Comparison of ENCODE assay signal across 23 cellular contexts in the genomic region with DNA sequence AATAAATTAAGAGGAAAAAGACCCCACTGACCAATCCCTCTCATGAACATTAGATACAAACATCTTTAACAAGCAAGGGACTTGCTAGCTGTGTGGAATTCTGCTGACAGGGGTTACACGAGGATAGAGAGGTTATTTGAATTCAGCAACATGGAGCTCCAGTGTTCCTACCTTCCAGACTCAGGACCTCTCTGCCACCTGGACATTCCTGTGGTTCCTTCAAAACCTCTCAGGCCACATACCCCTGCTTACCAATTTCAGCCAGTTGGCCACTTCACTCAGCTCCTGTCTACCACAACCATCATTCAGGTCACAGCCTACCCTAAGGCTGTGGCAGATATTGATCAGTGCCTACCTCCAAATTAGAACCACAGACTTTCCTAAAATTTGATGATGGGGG.
"Had no signal": no experiment of that assay in that cellular context is flagged by ENCODE, and none has a peak within 500 bp of the region (broad histone marks: within the 10 kb centered on the region; RNA-seq: fewer than 3 reads in every experiment).

No MANE protein-coding gene starts in this region.

- H3K27me3 ChIP-seq: ovary, right lobe of liver, sigmoid colon, stomach, thyroid gland, tibial nerve, upper lobe of right lung, uterus had no signal

- DNase-seq: naive thymus-derived CD8-positive, alpha-beta T cell; nephron progenitor cell; occipital lobe; ovary; posterior cingulate gyrus; psoas muscle; right cardiac atrium; right lobe of liver; sigmoid colon; small intestine; stimulated activated CD4-positive, alpha-beta T cell treated with anti-CD3 and anti-CD28 coated beads, Interleukin-15, amount 100 ng/mL, for 24 hours; stimulated activated CD4-positive, alpha-beta T cell treated with anti-CD3 and anti-CD28 coated beads, Interleukin-2, amount 100 ng/mL, for 24 hours; stimulated activated CD4-positive, alpha-beta T cell treated with anti-CD3 and anti-CD28 coated beads, Interleukin-2, amount 100 ng/mL, for 48 hours; stimulated activated CD4-positive, alpha-beta T cell treated with anti-CD3 and anti-CD28 coated beads, Interleukin-4, amount 100 ng/mL, for 24 hours; stimulated activated naive B cell treated with anti-CD40 and anti-IgM and Interleukin-4, amounts not matched to agents 10 μg/mL and 1 μg/mL and 100 μg/mL, for 72 hours; stimulated activated naive CD4-positive, alpha-beta T cell treated with Interleukin-2 at 50 U/mL for 16 hours; stomach; thyroid gland; upper lobe of right lung; uterus had no signal

- H3K4me1 ChIP-seq: parathyroid adenoma, psoas muscle, right lobe of liver, sigmoid colon, stomach, thyroid gland, tibial nerve, upper lobe of right lung, uterus had no signal

- H3K9me3 ChIP-seq: psoas muscle, right lobe of liver, thoracic aorta, thyroid gland, uterus had no signal

- H2AFZ ChIP-seq: parathyroid adenoma had no signal

- H3K36me3 ChIP-seq: ovary, right lobe of liver, sigmoid colon, thoracic aorta, thyroid gland, tibial nerve, upper lobe of right lung, uterus had no signal

- FAIRE-seq: small intestine had no signal

- H3K9ac ChIP-seq: parathyroid adenoma had no signal

- H3K27ac ChIP-seq: ovary, parathyroid adenoma, psoas muscle, right lobe of liver, sigmoid colon, stomach, thoracic aorta, thyroid gland, tibial nerve, upper lobe of right lung, uterus had no signal

- H3K4me3 ChIP-seq: ovary, psoas muscle, right lobe of liver, sigmoid colon, stomach, thoracic aorta, thyroid gland, tibial nerve, upper lobe of right lung, uterus had no signal

- H3K79me2 ChIP-seq: parathyroid adenoma had no signal
